Comparison of ENCODE assay signal across 8 cellular contexts in the genomic region with DNA sequence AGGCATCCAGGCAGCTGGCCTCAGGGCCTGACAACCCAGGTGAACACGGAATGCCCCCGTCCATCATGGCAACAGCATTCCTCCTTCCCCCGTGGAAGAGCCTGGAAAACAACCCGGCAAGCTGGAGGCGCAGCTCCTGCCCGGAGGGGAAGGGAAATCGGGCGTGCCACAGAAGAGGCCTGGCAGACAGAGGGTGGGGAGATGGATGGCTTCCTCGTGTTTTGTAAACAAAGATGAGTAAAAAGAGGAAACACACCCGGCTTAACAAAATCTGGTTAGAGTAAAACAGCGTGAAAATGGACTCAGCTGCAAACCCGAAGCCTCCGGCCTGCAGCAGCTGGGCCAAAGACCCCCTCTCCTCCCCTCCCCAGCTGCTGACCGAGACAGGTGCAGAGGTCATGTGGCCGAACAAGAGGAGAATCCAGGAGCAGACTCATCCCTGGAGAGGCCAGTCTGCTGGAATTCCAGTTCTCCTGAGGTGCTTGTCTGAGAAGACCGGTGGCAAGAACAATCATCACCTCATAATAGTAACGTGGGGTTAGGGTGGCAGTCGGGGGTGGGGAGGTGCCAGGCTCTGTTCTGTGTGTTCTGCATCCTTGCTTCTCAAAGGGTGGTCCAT. TPM values are rescaled to one million over a fixed set of nuclear protein-coding genes. Genes with fewer than 3 reads are reported as not detected.
DNase-seq lines count a peak whose midpoint lies in the region; ATAC-seq and TF ChIP-seq lines count a peak whose summit lies in the region.

No MANE protein-coding gene starts in this region.

- peaks cover 37% of the 10 kb centered on the region for H3K79me2 ChIP-seq in DOHH2 (ENCODE audit: control insufficient read depth, low read length)

- in situ Hi-C loops in GM13976 (cut with MboI; ENCODE audit: low sequenced_read_pairs, unreplicated experiment), result no loop called here

- no peak for TF ChIP-seq POLR2A in esophagus squamous epithelium (IDR thresholded peaks at IDR 0.05)

- H3K9me3 Mint-ChIP-seq in immature natural killer cell, result no peaks in the 10 kb centered on the region

- peaks cover 53% of the 10 kb centered on the region for H3F3A ChIP-seq in DOHH2 (ENCODE audit: control insufficient read depth, insufficient read depth)

- H3K36me3 ChIP-seq in DOHH2 (ENCODE audit: control insufficient read depth, low read length) (peaks cover 65% of the 10 kb centered on the region), esophagus squamous epithelium (peaks cover 0 to 14% (median 0%) of the 10 kb centered on the region in 3 donors), psoas muscle (ENCODE audit: insufficient read depth in 1 of 2, low read depth in 1 of 2) (peaks cover 0 to 19% of the 10 kb centered on the region in 2 donors)

- ATAC-seq in psoas muscle (peak in 3 of 4 donors; percentile 5 to 19 (median 9)), GM19397 (IDR thresholded peaks at IDR 0.05; ENCODE audit: unreplicated experiment) (no peak)

- intact Hi-C loops in esophagus squamous epithelium (cut with DNase I) (no loop called here), psoas muscle (cut with DNase I) (no loop called here)

- peaks cover 0 to 4% (median 0%) of the 10 kb centered on the region in 3 donors for H3K36me3 Mint-ChIP-seq in immature natural killer cell

- H3K27me3 ChIP-seq in DOHH2 (ENCODE audit: control insufficient read depth, low read length), result no peaks in the 10 kb centered on the region
- H3K27me3 ChIP-seq in esophagus squamous epithelium, result peaks cover 0 to 46% (median 0%) of the 10 kb centered on the region in 4 donors
- H3K27me3 ChIP-seq in psoas muscle (ENCODE audit: insufficient read depth in 3 of 3, low read length in 2 of 3), result no peaks in the 10 kb centered on the region

- H3K27ac Mint-ChIP-seq in immature natural killer cell, result no peak overlapping the region

- H3K27ac ChIP-seq in DOHH2 (ENCODE audit: low read depth, low read length) (peak overlapping the region; percentile 98), esophagus squamous epithelium (peak overlapping the region; percentile 50 to 84 (median 71)), psoas muscle (peak overlapping the region; percentile 77)

- TF ChIP-seq CTCF in DOHH2 (IDR thresholded peaks at IDR 0.05; ENCODE audit: low read depth, low read length, poor library complexity, severe bottlenecking), result no peak
- TF ChIP-seq CTCF in esophagus squamous epithelium (IDR thresholded peaks at IDR 0.05), result no peak
- no peak for TF ChIP-seq CTCF in psoas muscle (IDR thresholded peaks at IDR 0.05)
- no peak for TF ChIP-seq CTCF in GM13976 (IDR thresholded peaks at IDR 0.05; ENCODE audit: borderline replicate concordance, control extremely low read depth, extremely low read depth, insufficient read depth, missing control alignments)

- H3K4me3 ChIP-seq in DOHH2 (ENCODE audit: low read length) (peak overlapping the region; percentile 60), esophagus squamous epithelium (peak overlapping the region in 1 of 4 donors; percentile 27), psoas muscle (no peak overlapping the region)

- WGBS in esophagus squamous epithelium, 2 donors, result 22 to 23% methylated on average over 6 to 13 of the region's 18 CpGs
- WGBS in psoas muscle, 3 donors, result 28 to 42% (median 29%) methylated on average over 18 of the region's 18 CpGs

- no peaks in the 10 kb centered on the region for H4K20me1 ChIP-seq in DOHH2 (ENCODE audit: control insufficient read depth, insufficient read depth, low read depth, low read length)

- DNase-seq in NCI-H748 (lab: John Stamatoyannopoulos, UW; ENCODE audit: unreplicated experiment) (peak; percentile 62), esophagus squamous epithelium (lab: John Stamatoyannopoulos, UW) (no peak), psoas muscle (no peak), GM13976 (ENCODE audit: low spot score) (no peak), immature natural killer cell (no peak)
- DNase-seq in stimulated activated CD4-positive, alpha-beta T cell treated with anti-CD3 and anti-CD28 coated beads, Interleukin-4, amount 100 ng/mL, for 24 hours, result no peak

- H3K9me2 ChIP-seq in DOHH2 (replicated peaks; ENCODE audit: control insufficient read depth, low read length), result no peaks in the 10 kb centered on the region

- peaks cover 0 to 2% of the 10 kb centered on the region in 2 donors for H3K4me1 Mint-ChIP-seq in immature natural killer cell

- H3K9me3 ChIP-seq in DOHH2 (ENCODE audit: control insufficient read depth, insufficient read depth, low read length) (no peaks in the 10 kb centered on the region), esophagus squamous epithelium (no peaks in the 10 kb centered on the region), psoas muscle (no peaks in the 10 kb centered on the region)

- H3K27me3 Mint-ChIP-seq in immature natural killer cell (ENCODE audit: low read depth in 3 of 3), result peaks cover 0 to 2% (median 0%) of the 10 kb centered on the region in 3 donors

- peak overlapping the region; percentile 97 for H3K4me2 ChIP-seq in DOHH2 (ENCODE audit: low read length)

- no peak overlapping the region for H3K4me3 Mint-ChIP-seq in immature natural killer cell

- peaks cover 87% of the 10 kb centered on the region for H3K4me1 ChIP-seq in DOHH2 (ENCODE audit: control insufficient read depth, low read length)
- H3K4me1 ChIP-seq in esophagus squamous epithelium, result peaks cover 43 to 100% (median 51%) of the 10 kb centered on the region in 3 donors
- H3K4me1 ChIP-seq in psoas muscle, result peaks cover 91% of the 10 kb centered on the region

RNA-seq across cellular contexts. Expression of gene BMF, which starts 15.3 kb away (rescaled TPM):
- total RNA-seq in esophagus squamous epithelium (1 to 10 TPM in 2 of 4 donors, under 1 TPM in 2; 0.31 to 4.4 (median 1.4) TPM), psoas muscle (1 to 10 TPM; 1.5 to 5.9 (median 3.7) TPM)
- polyA plus RNA-seq in psoas muscle (1 to 10 TPM in 2 of 3 donors, under 1 TPM in 1; 0.65 to 7.2 (median 3.4) TPM), immature natural killer cell (under 1 TPM in 2 of 3 donors, not detected in 1; 0.38 to 0.80 TPM)

RNA-seq across cellular contexts. Expression of gene SRP14, which starts 54.4 kb away (rescaled TPM):
- 100 to 1,000 TPM; 177 to 369 (median 237) TPM for total RNA-seq in esophagus squamous epithelium
- 100 to 1,000 TPM; 134 to 170 (median 153) TPM for total RNA-seq in psoas muscle
- 100 to 1,000 TPM; 279 to 288 (median 280) TPM for polyA plus RNA-seq in psoas muscle
- polyA plus RNA-seq in immature natural killer cell, result 1,000 to 10,000 TPM in 1 of 3 donors, 100 to 1,000 TPM in 2; 744 to 1,102 (median 786) TPM
